26 cellular contexts compared by ENCODE assay signal in genomic region chr1:157715736-157716135, GRCh38. TPM values are rescaled to one million over a fixed set of nuclear protein-coding genes. Genes with fewer than 3 reads are reported as not detected.
DNase-seq lines count a peak whose midpoint lies in the region; ATAC-seq lines count a peak whose summit lies in the region.
"Had no signal": no experiment of that assay in that cellular context is flagged by ENCODE, and none has a peak within 500 bp of the region (broad histone marks: within the 10 kb centered on the region; RNA-seq: fewer than 3 reads in every experiment).

No MANE protein-coding gene starts in this region.

- no peaks in the 10 kb centered on the region for H3K27me3 Mint-ChIP-seq in naive B cell
- no peaks in the 10 kb centered on the region for H3K27me3 Mint-ChIP-seq in stimulated activated memory B cell treated with anti-CD40 and anti-IgM and Interleukin-4, amounts not matched to agents 10 μg/mL and 1 μg/mL and 100 μg/mL, for 72 hours
- H3K27me3 Mint-ChIP-seq in activated CD4-positive, alpha-beta T cell treated with anti-CD3 and anti-CD28 coated beads, Interleukin-2, amount 10 ng/mL, durations not matched to agents 7 days and 5 days, result no peaks in the 10 kb centered on the region
- H3K27me3 Mint-ChIP-seq: CD4-positive, CD25-positive, alpha-beta regulatory T cell had no signal

- POLR2A ChIA-PET in activated CD4-positive, alpha-beta T cell treated with anti-CD3 and anti-CD28 coated beads, Interleukin-2, amount 10 ng/mL, durations not matched to agents 7 days and 5 days (lab: Charles Lee), result no interaction called here

- peaks cover under 1 to 8% (median 1%) of the 10 kb centered on the region in 7 donors for H3K9me3 Mint-ChIP-seq in naive B cell
- peaks cover 3% of the 10 kb centered on the region for H3K9me3 Mint-ChIP-seq in stimulated activated memory B cell treated with anti-CD40 and anti-IgM and Interleukin-4, amounts not matched to agents 10 μg/mL and 1 μg/mL and 100 μg/mL, for 72 hours
- H3K9me3 Mint-ChIP-seq in activated CD4-positive, alpha-beta T cell treated with anti-CD3 and anti-CD28 coated beads, Interleukin-2, amount 10 ng/mL, durations not matched to agents 7 days and 5 days, result peaks cover under 1% of the 10 kb centered on the region

- CTCF ChIA-PET in activated CD4-positive, alpha-beta T cell treated with anti-CD3 and anti-CD28 coated beads, Interleukin-2, amount 10 ng/mL, durations not matched to agents 7 days and 5 days (lab: Charles Lee), result no interaction called here

- ATAC-seq in naive B cell (ENCODE audit: low read depth in 2 of 2), result no peak
- ATAC-seq in stimulated activated memory B cell treated with anti-CD40 and anti-IgM and Interleukin-4, amounts not matched to agents 10 μg/mL and 1 μg/mL and 100 μg/mL, for 72 hours, result no peak
- no peak for ATAC-seq in HG02678 (IDR thresholded peaks at IDR 0.05; ENCODE audit: unreplicated experiment)
- ATAC-seq in GM19463 (IDR thresholded peaks at IDR 0.05; ENCODE audit: unreplicated experiment), result no peak
- ATAC-seq: GM12878 had no signal

- H3K36me3 Mint-ChIP-seq in naive B cell, result peaks cover 1 to 3% of the 10 kb centered on the region in 2 donors
- H3K36me3 Mint-ChIP-seq in stimulated activated memory B cell treated with anti-CD40 and anti-IgM and Interleukin-4, amounts not matched to agents 10 μg/mL and 1 μg/mL and 100 μg/mL, for 72 hours, result peaks cover 6% of the 10 kb centered on the region
- H3K36me3 Mint-ChIP-seq in activated CD4-positive, alpha-beta T cell treated with anti-CD3 and anti-CD28 coated beads, Interleukin-2, amount 10 ng/mL, durations not matched to agents 7 days and 5 days (ENCODE audit: low read depth), result no peaks in the 10 kb centered on the region
- H3K36me3 Mint-ChIP-seq: CD14-positive monocyte; CD4-positive, alpha-beta memory T cell; CD4-positive, CD25-positive, alpha-beta regulatory T cell had no signal

- H3K4me1 Mint-ChIP-seq in naive B cell, result peaks cover 38 to 63% (median 38%) of the 10 kb centered on the region in 3 donors
- H3K4me1 Mint-ChIP-seq in stimulated activated memory B cell treated with anti-CD40 and anti-IgM and Interleukin-4, amounts not matched to agents 10 μg/mL and 1 μg/mL and 100 μg/mL, for 72 hours, result peaks cover 20% of the 10 kb centered on the region
- no peaks in the 10 kb centered on the region for H3K4me1 Mint-ChIP-seq in activated CD4-positive, alpha-beta T cell treated with anti-CD3 and anti-CD28 coated beads, Interleukin-2, amount 10 ng/mL, durations not matched to agents 7 days and 5 days
- H3K4me1 Mint-ChIP-seq: CD14-positive monocyte; CD4-positive, alpha-beta memory T cell had no signal

- peak overlapping the region in 1 of 8 donors; percentile 11 for H3K4me3 Mint-ChIP-seq in naive B cell
- H3K4me3 Mint-ChIP-seq in stimulated activated memory B cell treated with anti-CD40 and anti-IgM and Interleukin-4, amounts not matched to agents 10 μg/mL and 1 μg/mL and 100 μg/mL, for 72 hours, result no peak overlapping the region
- no peak overlapping the region for H3K4me3 Mint-ChIP-seq in activated CD4-positive, alpha-beta T cell treated with anti-CD3 and anti-CD28 coated beads, Interleukin-2, amount 10 ng/mL, durations not matched to agents 7 days and 5 days
- H3K4me3 Mint-ChIP-seq: CD14-positive monocyte; CD4-positive, alpha-beta memory T cell; CD4-positive, CD25-positive, alpha-beta regulatory T cell; CD8-positive, alpha-beta memory T cell had no signal

- DNase-seq in naive B cell, result no peak
- DNase-seq in activated CD4-positive, alpha-beta T cell treated with anti-CD3 and anti-CD28 coated beads, Interleukin-2, amount 10 ng/mL, durations not matched to agents 7 days and 5 days, result no peak
- DNase-seq: 8988T; ACHN; BE2C; C1 segment of cervical spinal cord; CD4-positive, alpha-beta memory T cell; CD4-positive, CD25-positive, alpha-beta regulatory T cell; CD8-positive, alpha-beta memory T cell; COR-L47; DMS 273 treated with DMSO at 0.1 percent for 48 hours; DMS153; DMS53; DMS79; DND-41; EL; GDM1 had no signal

- peak overlapping the region in 4 of 6 donors; percentile 19 to 83 (median 54) for H3K27ac Mint-ChIP-seq in naive B cell
- H3K27ac Mint-ChIP-seq in stimulated activated memory B cell treated with anti-CD40 and anti-IgM and Interleukin-4, amounts not matched to agents 10 μg/mL and 1 μg/mL and 100 μg/mL, for 72 hours, result peak overlapping the region; percentile 54
- no peak overlapping the region for H3K27ac Mint-ChIP-seq in activated CD4-positive, alpha-beta T cell treated with anti-CD3 and anti-CD28 coated beads, Interleukin-2, amount 10 ng/mL, durations not matched to agents 7 days and 5 days
- H3K27ac Mint-ChIP-seq: CD14-positive monocyte; CD4-positive, alpha-beta memory T cell; CD4-positive, CD25-positive, alpha-beta regulatory T cell had no signal

RNA-seq across cellular contexts. Expression of gene FCRL3, which starts 15.2 kb away (rescaled TPM):
- 100 to 1,000 TPM; 129 to 322 (median 238) TPM for polyA plus RNA-seq in naive B cell (ENCODE audit: low read depth in 6 of 6)
- under 1 TPM; 0.10 to 0.20 TPM for total RNA-seq in activated CD4-positive, alpha-beta T cell treated with anti-CD3 and anti-CD28 coated beads, Interleukin-2, amount 10 ng/mL, durations not matched to agents 7 days and 5 days
- total RNA-seq: A673, Daoy, G401 had no signal
- polyA plus RNA-seq: AG04450 had no signal
